In genomic region chr9:104386425-104387069, GRCh38 we compare ENCODE assay signal across 8 cellular contexts.
DNase-seq lines count a peak whose midpoint lies in the region; ATAC-seq and TF ChIP-seq lines count a peak whose summit lies in the region.

No MANE protein-coding gene starts in this region.

- DNase-seq in GM13977 (ENCODE audit: low spot score), result peak; percentile 19
- DNase-seq in NCI-H2107 (lab: John Stamatoyannopoulos, UW), result peak; percentile 3
- DNase-seq in astrocyte of the spinal cord (ENCODE audit: low read depth, low spot score), result peak; percentile 25
- DNase-seq in left lung, result no peak
- no peak for DNase-seq in cortex of kidney (lab: John Stamatoyannopoulos, UW)

- H3K27me3 ChIP-seq in left lung, result no peaks in the 10 kb centered on the region

- no peaks in the 10 kb centered on the region for H3K36me3 ChIP-seq in left lung

- TF ChIP-seq CTCF in 22Rv1 (IDR thresholded peaks at IDR 0.05) (peak; percentile 84), GM13977 (IDR thresholded peaks at IDR 0.05; ENCODE audit: extremely low read depth, insufficient read depth, missing control alignments) (peak; percentile 59), astrocyte of the spinal cord (IDR thresholded peaks at IDR 0.05; ENCODE audit: low read depth, low read length) (peak; percentile 60), left lung (IDR thresholded peaks at IDR 0.05) (peak in 1 of 2 donors; percentile 54)

- no peak overlapping the region for H3K27ac ChIP-seq in 22Rv1
- H3K27ac ChIP-seq in left lung, result no peak overlapping the region

- in situ Hi-C loops in GM13977 (cut with MboI; ENCODE audit: low pct_unique_long_range_greater_than_20kb, low sequenced_read_pairs, unreplicated experiment) (no loop called here), astrocyte of the spinal cord (cut with HindIII; ENCODE audit: low sequenced_read_pairs) (no loop called here)

- intact Hi-C loops in left lung (cut with DNase I), result loop anchor here in 1 of 2 donors (10.0 kb wide), 1 partner anchor 362 kb away; no protein-coding TSS in a partner anchor

- H3K4me1 ChIP-seq in left lung, result no peaks in the 10 kb centered on the region

- ATAC-seq in HG02981 (IDR thresholded peaks at IDR 0.05; ENCODE audit: unreplicated experiment) (peak; percentile 74), left lung (peak; percentile 86), GM19463 (IDR thresholded peaks at IDR 0.05; ENCODE audit: unreplicated experiment) (no peak)

- H3K4me3 ChIP-seq in astrocyte of the spinal cord (ENCODE audit: low read depth, low read length), result no peak overlapping the region
- no peak overlapping the region for H3K4me3 ChIP-seq in left lung

- no peaks in the 10 kb centered on the region for H3K9me3 ChIP-seq in left lung

Comparison
In these comparisons a context has a peak if more than half of its experiments do, and no peak if none do; other contexts are left out.
1. DNase-seq: peak in GM13977 (single experiment), NCI-H2107 (single experiment) and astrocyte of the spinal cord (single experiment); none in left lung (0 of 2) and cortex of kidney (single experiment).